12 cellular contexts compared by ENCODE assay signal in genomic region chr1:223718850-223719249, GRCh38. TPM values are rescaled to one million over a fixed set of nuclear protein-coding genes. Genes with fewer than 3 reads are reported as not detected.
DNase-seq lines count a peak whose midpoint lies in the region; ATAC-seq and TF ChIP-seq lines count a peak whose summit lies in the region.
"Had no signal": no experiment of that assay in that cellular context is flagged by ENCODE, and none has a peak within 500 bp of the region (broad histone marks: within the 10 kb centered on the region; RNA-seq: fewer than 3 reads in every experiment).

No MANE protein-coding gene starts in this region.

- H3K4me1 ChIP-seq in adipocyte (ENCODE audit: control insufficient read depth, insufficient read depth, low read length) (peaks cover 68% of the 10 kb centered on the region), thyroid gland (peaks cover 23 to 46% of the 10 kb centered on the region in 2 donors)

- DNase-seq in activated CD4-positive, alpha-beta T cell treated with anti-CD3 and anti-CD28 coated beads for 36 hours = no peak
- no peak for DNase-seq in activated CD4-positive, alpha-beta T cell treated with anti-CD3 and anti-CD28 coated beads, Interleukin-2, amount 10 ng/mL, durations not matched to agents 24 days and 14 days
- DNase-seq in adipocyte (ENCODE audit: low read depth) (no peak), kidney tubule cell (ENCODE audit: low spot score) (peak; percentile 77), thyroid gland (no peak), middle frontal gyrus (ENCODE audit: extremely low spot score, low spot score) (no peak), RKO (ENCODE audit: low spot score) (no peak)
- DNase-seq: NCI-H510A; stimulated activated naive B cell treated with anti-CD40 and anti-IgM and Interleukin-4, amounts not matched to agents 10 μg/mL and 1 μg/mL and 100 μg/mL, for 72 hours had no signal

- intact Hi-C loops in activated CD4-positive, alpha-beta T cell treated with anti-CD3 and anti-CD28 coated beads for 36 hours (cut with DNase I, micrococcal nuclease) = loop anchor here in 1 of 2 experiments (10.0 kb wide), 1 partner anchor 716 kb away; the partner anchor contains the start of gene WDR26
- intact Hi-C loops in activated CD4-positive, alpha-beta T cell treated with anti-CD3 and anti-CD28 coated beads, Interleukin-2, amount 10 ng/mL, durations not matched to agents 24 days and 14 days (cut with micrococcal nuclease) = loop anchor here (5.0 to 10.0 kb wide), 2 partner anchors 113 to 1004 kb away; partner anchors contain the start of genes AIDA and BROX
- intact Hi-C loops in thyroid gland (cut with DNase I) = no loop called here

- H3K36me3 Mint-ChIP-seq in activated CD4-positive, alpha-beta T cell treated with anti-CD3 and anti-CD28 coated beads for 36 hours (ENCODE audit: low read depth) = peaks cover 32% of the 10 kb centered on the region
- peaks cover 61% of the 10 kb centered on the region for H3K36me3 Mint-ChIP-seq in activated CD4-positive, alpha-beta T cell treated with anti-CD3 and anti-CD28 coated beads, Interleukin-2, amount 10 ng/mL, durations not matched to agents 24 days and 14 days (ENCODE audit: low read depth)

- peak overlapping the region; percentile 13 for H3K27ac Mint-ChIP-seq in activated CD4-positive, alpha-beta T cell treated with anti-CD3 and anti-CD28 coated beads for 36 hours
- no peak overlapping the region for H3K27ac Mint-ChIP-seq in activated CD4-positive, alpha-beta T cell treated with anti-CD3 and anti-CD28 coated beads, Interleukin-2, amount 10 ng/mL, durations not matched to agents 24 days and 14 days
- H3K27ac Mint-ChIP-seq: stimulated activated naive B cell treated with anti-CD40 and anti-IgM and Interleukin-4, amounts not matched to agents 10 μg/mL and 1 μg/mL and 100 μg/mL, for 72 hours had no signal

- peak overlapping the region; percentile 40 for H3K9ac ChIP-seq in adipocyte (ENCODE audit: low read length)

- H3K9me3 ChIP-seq in adipocyte (ENCODE audit: control insufficient read depth, low read length) (no peaks in the 10 kb centered on the region), thyroid gland (no peaks in the 10 kb centered on the region)

- peak overlapping the region in 2 of 3 donors; percentile 3 to 42 for H3K27ac ChIP-seq in thyroid gland

- no peak for TF ChIP-seq POLR2A in thyroid gland (IDR thresholded peaks at IDR 0.05)

- CTCF ChIA-PET in activated CD4-positive, alpha-beta T cell treated with anti-CD3 and anti-CD28 coated beads for 36 hours (lab: Charles Lee) = interaction anchor here (0.6 to 1.6 kb wide), 5 partner anchors 18 to 968 kb away, joined by 3 to 6 read pairs (median 4); no protein-coding TSS in a partner anchor

- no peaks in the 10 kb centered on the region for H3K9me3 Mint-ChIP-seq in activated CD4-positive, alpha-beta T cell treated with anti-CD3 and anti-CD28 coated beads for 36 hours (ENCODE audit: low read depth)
- H3K9me3 Mint-ChIP-seq in activated CD4-positive, alpha-beta T cell treated with anti-CD3 and anti-CD28 coated beads, Interleukin-2, amount 10 ng/mL, durations not matched to agents 24 days and 14 days = no peaks in the 10 kb centered on the region
- H3K9me3 Mint-ChIP-seq: stimulated activated naive B cell treated with anti-CD40 and anti-IgM and Interleukin-4, amounts not matched to agents 10 μg/mL and 1 μg/mL and 100 μg/mL, for 72 hours had no signal

- TF ChIP-seq CTCF in thyroid gland (IDR thresholded peaks at IDR 0.05) = no peak

- POLR2A ChIA-PET in activated CD4-positive, alpha-beta T cell treated with anti-CD3 and anti-CD28 coated beads for 36 hours (lab: Charles Lee) = no interaction called here

- no peak overlapping the region for H3K4me3 Mint-ChIP-seq in activated CD4-positive, alpha-beta T cell treated with anti-CD3 and anti-CD28 coated beads for 36 hours
- no peak overlapping the region for H3K4me3 Mint-ChIP-seq in activated CD4-positive, alpha-beta T cell treated with anti-CD3 and anti-CD28 coated beads, Interleukin-2, amount 10 ng/mL, durations not matched to agents 24 days and 14 days
- H3K4me3 Mint-ChIP-seq: stimulated activated naive B cell treated with anti-CD40 and anti-IgM and Interleukin-4, amounts not matched to agents 10 μg/mL and 1 μg/mL and 100 μg/mL, for 72 hours had no signal

- H3K27me3 Mint-ChIP-seq in activated CD4-positive, alpha-beta T cell treated with anti-CD3 and anti-CD28 coated beads for 36 hours = no peaks in the 10 kb centered on the region
- H3K27me3 Mint-ChIP-seq in activated CD4-positive, alpha-beta T cell treated with anti-CD3 and anti-CD28 coated beads, Interleukin-2, amount 10 ng/mL, durations not matched to agents 24 days and 14 days = no peaks in the 10 kb centered on the region
- H3K27me3 Mint-ChIP-seq: stimulated activated naive B cell treated with anti-CD40 and anti-IgM and Interleukin-4, amounts not matched to agents 10 μg/mL and 1 μg/mL and 100 μg/mL, for 72 hours had no signal

- 63 to 66% methylated on average over 5 of the region's 5 CpGs for WGBS in thyroid gland, 2 donors

- peaks cover 70% of the 10 kb centered on the region for H3K4me1 Mint-ChIP-seq in activated CD4-positive, alpha-beta T cell treated with anti-CD3 and anti-CD28 coated beads for 36 hours
- H3K4me1 Mint-ChIP-seq in activated CD4-positive, alpha-beta T cell treated with anti-CD3 and anti-CD28 coated beads, Interleukin-2, amount 10 ng/mL, durations not matched to agents 24 days and 14 days = peaks cover 75% of the 10 kb centered on the region

- peaks cover 48% of the 10 kb centered on the region for H3K36me3 ChIP-seq in adipocyte (ENCODE audit: control insufficient read depth, insufficient read depth, low read length, severe bottlenecking)
- peaks cover 25 to 26% of the 10 kb centered on the region in 2 donors for H3K36me3 ChIP-seq in thyroid gland

- H3K27me3 ChIP-seq in adipocyte (replicated peaks; ENCODE audit: control insufficient read depth, insufficient read depth, low read length) (no peaks in the 10 kb centered on the region), thyroid gland (no peaks in the 10 kb centered on the region)

- H3K4me3 ChIP-seq in adipocyte (ENCODE audit: low read length) (no peak overlapping the region), thyroid gland (replicated peaks in 1 of 3) (no peak overlapping the region)
- H3K4me3 ChIP-seq: lung had no signal

- no peak for ATAC-seq in activated CD4-positive, alpha-beta T cell treated with anti-CD3 and anti-CD28 coated beads for 36 hours
- ATAC-seq in HG03139 (IDR thresholded peaks at IDR 0.05; ENCODE audit: unreplicated experiment) = no peak

RNA-seq across cellular contexts. Expression of gene CAPN2, which starts 6.5 kb away (rescaled TPM):
- 10 to 100 TPM; 31.1 to 33.1 TPM for total RNA-seq in activated CD4-positive, alpha-beta T cell treated with anti-CD3 and anti-CD28 coated beads for 36 hours
- total RNA-seq in activated CD4-positive, alpha-beta T cell treated with anti-CD3 and anti-CD28 coated beads, Interleukin-2, amount 10 ng/mL, durations not matched to agents 24 days and 14 days = 69.6 and 73.1 TPM in 2 replicates
- 100 to 1,000 TPM; 134 to 155 (median 148) TPM for total RNA-seq in thyroid gland

RNA-seq across cellular contexts. Expression of gene CAPN8, which starts 53.3 kb away (rescaled TPM):
- not detected for total RNA-seq in activated CD4-positive, alpha-beta T cell treated with anti-CD3 and anti-CD28 coated beads for 36 hours
- not detected in 2 replicates for total RNA-seq in activated CD4-positive, alpha-beta T cell treated with anti-CD3 and anti-CD28 coated beads, Interleukin-2, amount 10 ng/mL, durations not matched to agents 24 days and 14 days
- total RNA-seq in thyroid gland = under 1 TPM in 3 of 4 donors, not detected in 1; 0.20 to 0.79 (median 0.40) TPM
- total RNA-seq: Daoy had no signal
